ENCODE assay signal across 13 cellular contexts in the genomic region with DNA sequence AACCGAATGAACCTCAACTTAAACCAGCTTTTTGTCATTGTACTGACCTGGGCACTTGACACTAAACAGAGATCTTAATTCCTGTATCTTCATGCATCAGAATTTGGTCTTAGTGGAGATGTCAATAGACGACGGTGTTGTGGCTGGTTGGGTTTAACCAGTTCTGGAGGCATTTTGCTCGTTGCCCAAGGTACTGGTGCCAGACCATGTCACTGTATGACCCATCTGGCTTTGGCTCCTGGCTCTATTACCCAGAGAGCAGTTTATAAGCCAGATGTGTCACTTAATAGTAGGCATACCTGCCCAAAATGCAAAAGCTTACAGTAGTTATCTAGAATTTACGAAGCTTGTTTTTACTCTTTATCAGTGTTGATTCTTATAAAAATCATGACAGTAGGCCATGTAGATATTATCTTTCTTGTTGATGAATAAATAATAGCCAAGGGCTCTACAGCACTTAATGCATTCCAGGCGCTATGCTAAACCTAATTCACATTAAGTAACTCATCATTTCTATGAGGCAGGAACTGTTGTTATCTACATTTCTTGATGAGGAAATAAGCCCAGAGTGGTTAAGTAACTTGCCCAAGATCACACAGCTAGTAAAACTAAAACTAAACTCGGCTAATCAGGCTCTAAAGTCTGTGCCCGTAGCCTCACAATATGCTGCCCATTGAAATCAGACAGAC.
A peak's percentile ranks its signal among the peaks of the same experiment; 100 is the strongest.
DNase-seq lines count a peak whose midpoint lies in the region; ATAC-seq and TF ChIP-seq lines count a peak whose summit lies in the region.
"Had no signal": no experiment of that assay in that cellular context is flagged by ENCODE, and none has a peak within 500 bp of the region (broad histone marks: within the 10 kb centered on the region; RNA-seq: fewer than 3 reads in every experiment).

No MANE protein-coding gene starts in this region.

- H3K4ac ChIP-seq in mesenchymal stem cell (ENCODE audit: low read depth in 1 of 2, low read length in 2 of 2) = no peak overlapping the region

- no peak overlapping the region for H2BK120ac ChIP-seq in mesenchymal stem cell (ENCODE audit: low read depth, low read length)

- H3K9me3 ChIP-seq in heart right ventricle (no peaks in the 10 kb centered on the region), mesenchymal stem cell (ENCODE audit: control insufficient read depth, low read length) (no peaks in the 10 kb centered on the region), tibial artery (no peaks in the 10 kb centered on the region)
- H3K9me3 ChIP-seq: pancreas, spleen had no signal

- H3K4me1 ChIP-seq in heart right ventricle = peaks cover 21 to 94% (median 60%) of the 10 kb centered on the region in 9 donors
- peaks cover 12% of the 10 kb centered on the region for H3K4me1 ChIP-seq in mesenchymal stem cell (ENCODE audit: control insufficient read depth, insufficient read depth, low read depth, low read length)
- H3K4me1 ChIP-seq in tibial artery = peaks cover 0 to 39% (median 21%) of the 10 kb centered on the region in 4 donors

- no peak overlapping the region for H3K23ac ChIP-seq in mesenchymal stem cell (ENCODE audit: low read length in 2 of 2)

- no peak overlapping the region for H2BK5ac ChIP-seq in mesenchymal stem cell (ENCODE audit: low read depth, low read length, poor library complexity, severe bottlenecking)

- no peak overlapping the region for H3K4me3 ChIP-seq in heart right ventricle
- H3K4me3 ChIP-seq in mesenchymal stem cell (ENCODE audit: insufficient read depth in 1 of 2, low read depth in 1 of 2, low read length in 2 of 2) = no peak overlapping the region
- H3K4me3 ChIP-seq in tibial artery = no peak overlapping the region
- H3K4me3 ChIP-seq: pancreas, spleen had no signal

- ATAC-seq in heart right ventricle = no peak
- no peak for ATAC-seq in activated CD8-positive, alpha-beta T cell treated with anti-CD3 and anti-CD28 coated beads, Interleukin-2, amount 10 ng/mL, durations not matched to agents 7 days and 5 days
- ATAC-seq in Right ventricle myocardium inferior = no peak
- ATAC-seq: stimulated activated memory B cell treated with anti-CD40 and anti-IgM and Interleukin-4, amounts not matched to agents 10 μg/mL and 1 μg/mL and 100 μg/mL, for 72 hours had no signal

- H3K4me3 Mint-ChIP-seq in activated CD8-positive, alpha-beta T cell treated with anti-CD3 and anti-CD28 coated beads, Interleukin-2, amount 10 ng/mL, durations not matched to agents 7 days and 5 days = no peak overlapping the region
- H3K4me3 Mint-ChIP-seq in activated T-helper 2 cell treated with anti-CD3 and anti-CD28 coated beads, Interferon-gamma antibody, Interleukin-2, Interleukin-4, amounts not matched to agents 10 μg/mL and 5 μg/mL and 100 μg/mL, durations not matched to agents 14 hours and 24 hours and 36 hours (ENCODE audit: low read depth) = no peak overlapping the region
- H3K4me3 Mint-ChIP-seq: stimulated activated memory B cell treated with anti-CD40 and anti-IgM and Interleukin-4, amounts not matched to agents 10 μg/mL and 1 μg/mL and 100 μg/mL, for 72 hours had no signal

- no peak overlapping the region for H4K8ac ChIP-seq in mesenchymal stem cell (ENCODE audit: low read length)

- no peak overlapping the region for H4K91ac ChIP-seq in mesenchymal stem cell (ENCODE audit: low read length)

- H3K27me3 ChIP-seq in heart right ventricle (no peaks in the 10 kb centered on the region), mesenchymal stem cell (ENCODE audit: control insufficient read depth in 1 of 2, insufficient read depth in 1 of 2, low read length in 2 of 2) (no peaks in the 10 kb centered on the region), tibial artery (no peaks in the 10 kb centered on the region)
- H3K27me3 ChIP-seq: pancreas, spleen had no signal

- WGBS in heart right ventricle, 2 donors = 86 to 88% methylated on average over 8 of the region's 8 CpGs
- WGBS in mesenchymal stem cell = 98% methylated on average over 6 of the region's 8 CpGs

- intact Hi-C loops in heart right ventricle (cut with DNase I) (loop anchor here in 5 of 10 donors (5.0 kb wide), 4 partner anchors 33 to 182 kb away; a partner anchor contains a TSS), cardiac septum (cut with DNase I) (loop anchor here (5.0 kb wide), 1 partner anchor 38 kb away; no protein-coding TSS in a partner anchor), tibial artery (cut with DNase I; ENCODE audit: low total_unique reads) (no loop called here), Right ventricle myocardium inferior (cut with DNase I) (loop anchor here (2.0 kb wide), 1 partner anchor 39 kb away; no protein-coding TSS in a partner anchor)
- intact Hi-C loops in activated T-helper 2 cell treated with anti-CD3 and anti-CD28 coated beads, Interferon-gamma antibody, Interleukin-2, Interleukin-4, amounts not matched to agents 10 μg/mL and 5 μg/mL and 100 μg/mL, durations not matched to agents 14 hours and 24 hours and 36 hours (cut with micrococcal nuclease) = no loop called here

- H3K4me1 Mint-ChIP-seq in activated CD8-positive, alpha-beta T cell treated with anti-CD3 and anti-CD28 coated beads, Interleukin-2, amount 10 ng/mL, durations not matched to agents 7 days and 5 days (ENCODE audit: low read depth) = peaks cover 80% of the 10 kb centered on the region
- peaks cover 47% of the 10 kb centered on the region for H3K4me1 Mint-ChIP-seq in activated T-helper 2 cell treated with anti-CD3 and anti-CD28 coated beads, Interferon-gamma antibody, Interleukin-2, Interleukin-4, amounts not matched to agents 10 μg/mL and 5 μg/mL and 100 μg/mL, durations not matched to agents 14 hours and 24 hours and 36 hours (ENCODE audit: low read depth)

- H3K36me3 ChIP-seq in heart right ventricle (no peaks in the 10 kb centered on the region), mesenchymal stem cell (ENCODE audit: control insufficient read depth in 1 of 2, insufficient read depth in 2 of 2, low read depth in 1 of 2, low read length in 2 of 2) (no peaks in the 10 kb centered on the region), tibial artery (no peaks in the 10 kb centered on the region)
- H3K36me3 ChIP-seq: pancreas had no signal

- H2AK5ac ChIP-seq in mesenchymal stem cell (ENCODE audit: low read length, severe bottlenecking) = peak overlapping the region; percentile 1

- H2AFZ ChIP-seq in mesenchymal stem cell (ENCODE audit: low read depth, low read length) = no peak overlapping the region

- no peak overlapping the region for H3K14ac ChIP-seq in mesenchymal stem cell (ENCODE audit: low read length in 2 of 2)

- CTCF ChIA-PET in activated CD8-positive, alpha-beta T cell treated with anti-CD3 and anti-CD28 coated beads, Interleukin-2, amount 10 ng/mL, durations not matched to agents 7 days and 5 days (lab: Charles Lee) = interaction anchor here (1.0 kb wide), 1 partner anchor 39 kb away, joined by 4 read pairs; no protein-coding TSS in a partner anchor

- POLR2A ChIA-PET in activated CD8-positive, alpha-beta T cell treated with anti-CD3 and anti-CD28 coated beads, Interleukin-2, amount 10 ng/mL, durations not matched to agents 7 days and 5 days (lab: Charles Lee) = no interaction called here

- H3K9ac ChIP-seq in mesenchymal stem cell (ENCODE audit: low read length) = peak overlapping the region; percentile 73

- no peaks in the 10 kb centered on the region for H3K27me3 Mint-ChIP-seq in activated CD8-positive, alpha-beta T cell treated with anti-CD3 and anti-CD28 coated beads, Interleukin-2, amount 10 ng/mL, durations not matched to agents 7 days and 5 days (ENCODE audit: low read depth)
- H3K27me3 Mint-ChIP-seq in activated T-helper 2 cell treated with anti-CD3 and anti-CD28 coated beads, Interferon-gamma antibody, Interleukin-2, Interleukin-4, amounts not matched to agents 10 μg/mL and 5 μg/mL and 100 μg/mL, durations not matched to agents 14 hours and 24 hours and 36 hours (ENCODE audit: low read depth) = no peaks in the 10 kb centered on the region
- H3K27me3 Mint-ChIP-seq: effector memory CD8-positive, alpha-beta T cell; stimulated activated memory B cell treated with anti-CD40 and anti-IgM and Interleukin-4, amounts not matched to agents 10 μg/mL and 1 μg/mL and 100 μg/mL, for 72 hours had no signal

- no peaks in the 10 kb centered on the region for H3K79me1 ChIP-seq in mesenchymal stem cell (replicated peaks; ENCODE audit: low read length, poor library complexity, severe bottlenecking)

- TF ChIP-seq CTCF in heart right ventricle (IDR thresholded peaks at IDR 0.05) = no peak
- TF ChIP-seq CTCF in tibial artery (IDR thresholded peaks at IDR 0.05) = no peak

- H3K18ac ChIP-seq in mesenchymal stem cell (ENCODE audit: low read depth in 1 of 2, low read length in 2 of 2) = peak overlapping the region in 1 of 2 experiments; percentile 46

- no peak overlapping the region for H3K4me2 ChIP-seq in mesenchymal stem cell (ENCODE audit: low read length, poor library complexity, severe bottlenecking)

- H2BK15ac ChIP-seq in mesenchymal stem cell (ENCODE audit: low read depth, poor library complexity, severe bottlenecking) = no peak overlapping the region

- DNase-seq in heart right ventricle (no peak), cardiac septum (ENCODE audit: low spot score) (no peak), mesenchymal stem cell (no peak), tibial artery (no peak), NCI-H1436 (lab: John Stamatoyannopoulos, UW) (no peak), Right ventricle myocardium inferior (ENCODE audit: missing footprints) (no peak)
- DNase-seq in activated CD8-positive, alpha-beta T cell treated with anti-CD3 and anti-CD28 coated beads, Interleukin-2, amount 10 ng/mL, durations not matched to agents 7 days and 5 days = no peak
- no peak for DNase-seq in activated T-helper 2 cell treated with anti-CD3 and anti-CD28 coated beads, Interferon-gamma antibody, Interleukin-2, Interleukin-4, amounts not matched to agents 10 μg/mL and 5 μg/mL and 100 μg/mL, durations not matched to agents 14 hours and 24 hours and 36 hours (ENCODE audit: low spot score)
- DNase-seq: effector memory CD8-positive, alpha-beta T cell; NCI-H1092 treated with DMSO at 0.1 percent for 48 hours; pancreas; spleen had no signal

- peaks cover 79% of the 10 kb centered on the region for H3K36me3 Mint-ChIP-seq in activated CD8-positive, alpha-beta T cell treated with anti-CD3 and anti-CD28 coated beads, Interleukin-2, amount 10 ng/mL, durations not matched to agents 7 days and 5 days (ENCODE audit: low read depth)
- H3K36me3 Mint-ChIP-seq in activated T-helper 2 cell treated with anti-CD3 and anti-CD28 coated beads, Interferon-gamma antibody, Interleukin-2, Interleukin-4, amounts not matched to agents 10 μg/mL and 5 μg/mL and 100 μg/mL, durations not matched to agents 14 hours and 24 hours and 36 hours (ENCODE audit: low read depth) = peaks cover 47% of the 10 kb centered on the region
- H3K36me3 Mint-ChIP-seq: stimulated activated memory B cell treated with anti-CD40 and anti-IgM and Interleukin-4, amounts not matched to agents 10 μg/mL and 1 μg/mL and 100 μg/mL, for 72 hours had no signal

- H3K27ac ChIP-seq in heart right ventricle (peak overlapping the region in 7 of 10 donors; percentile 9 to 72 (median 54)), mesenchymal stem cell (ENCODE audit: low read length, poor library complexity, severe bottlenecking) (no peak overlapping the region), tibial artery (peak overlapping the region; percentile 23 to 38)

- H2BK12ac ChIP-seq in mesenchymal stem cell (ENCODE audit: low read length in 2 of 2) = peak overlapping the region in 1 of 2 experiments; percentile 65

- no peaks in the 10 kb centered on the region for H3K9me3 Mint-ChIP-seq in activated CD8-positive, alpha-beta T cell treated with anti-CD3 and anti-CD28 coated beads, Interleukin-2, amount 10 ng/mL, durations not matched to agents 7 days and 5 days (ENCODE audit: insufficient read depth)
- no peaks in the 10 kb centered on the region for H3K9me3 Mint-ChIP-seq in activated T-helper 2 cell treated with anti-CD3 and anti-CD28 coated beads, Interferon-gamma antibody, Interleukin-2, Interleukin-4, amounts not matched to agents 10 μg/mL and 5 μg/mL and 100 μg/mL, durations not matched to agents 14 hours and 24 hours and 36 hours
- H3K9me3 Mint-ChIP-seq: effector memory CD8-positive, alpha-beta T cell; stimulated activated memory B cell treated with anti-CD40 and anti-IgM and Interleukin-4, amounts not matched to agents 10 μg/mL and 1 μg/mL and 100 μg/mL, for 72 hours had no signal

- peak overlapping the region; percentile 29 for H3K27ac Mint-ChIP-seq in activated CD8-positive, alpha-beta T cell treated with anti-CD3 and anti-CD28 coated beads, Interleukin-2, amount 10 ng/mL, durations not matched to agents 7 days and 5 days
- no peak overlapping the region for H3K27ac Mint-ChIP-seq in activated T-helper 2 cell treated with anti-CD3 and anti-CD28 coated beads, Interferon-gamma antibody, Interleukin-2, Interleukin-4, amounts not matched to agents 10 μg/mL and 5 μg/mL and 100 μg/mL, durations not matched to agents 14 hours and 24 hours and 36 hours
- H3K27ac Mint-ChIP-seq: stimulated activated memory B cell treated with anti-CD40 and anti-IgM and Interleukin-4, amounts not matched to agents 10 μg/mL and 1 μg/mL and 100 μg/mL, for 72 hours had no signal

Comparison
In these comparisons a context has a peak if more than half of its experiments do, and no peak if none do; other contexts are left out.
1. intact Hi-C loops: an anchor here in cardiac septum (5.0 kb wide) and Right ventricle myocardium inferior (2.0 kb wide); none called in tibial artery and activated T-helper 2 cell treated with anti-CD3 and anti-CD28 coated beads, Interferon-gamma antibody, Interleukin-2, Interleukin-4, amounts not matched to agents 10 μg/mL and 5 μg/mL and 100 μg/mL, durations not matched to agents 14 hours and 24 hours and 36 hours.